Comparison of ENCODE assay signal across 19 cellular contexts in genomic region chr20:24106155-24106800, GRCh38.
A peak's percentile ranks its signal among the peaks of the same experiment; 100 is the strongest.
DNase-seq lines count a peak whose midpoint lies in the region; ATAC-seq, FAIRE-seq and TF ChIP-seq lines count a peak whose summit lies in the region.
"Had no signal": no experiment of that assay in that cellular context is flagged by ENCODE, and none has a peak within 500 bp of the region (broad histone marks: within the 10 kb centered on the region; RNA-seq: fewer than 3 reads in every experiment).

No MANE protein-coding gene starts in this region.

- no peak; the same call in 1 of the 2 replicates for ATAC-seq in PC-3
- peak; percentile 77 for ATAC-seq in left lung
- ATAC-seq: GM23338 had no signal

- CTCF ChIA-PET in PC-3 (lab: Charles Lee), result no interaction called here

- peaks cover 68% of the 10 kb centered on the region for H3K4me1 ChIP-seq in PC-3 (ENCODE audit: insufficient read depth, low read length)
- H3K4me1 ChIP-seq in astrocyte (ENCODE audit: insufficient read depth, low read length), result peaks cover 20% of the 10 kb centered on the region
- H3K4me1 ChIP-seq in left lung, result no peaks in the 10 kb centered on the region

- no peaks in the 10 kb centered on the region for H3K9me3 Mint-ChIP-seq in astrocyte (ENCODE audit: unreplicated experiment)
- H3K9me3 Mint-ChIP-seq: GM23338, H9 had no signal

- H3K27ac Mint-ChIP-seq in astrocyte (ENCODE audit: unreplicated experiment), result no peak overlapping the region
- H3K27ac Mint-ChIP-seq: CD4-positive, CD25-positive, alpha-beta regulatory T cell; GM23338; H9 had no signal

- peaks cover 20% of the 10 kb centered on the region for H3K4me1 Mint-ChIP-seq in astrocyte (ENCODE audit: low read depth, unreplicated experiment)
- H3K4me1 Mint-ChIP-seq: CD4-positive, CD25-positive, alpha-beta regulatory T cell; GM23338 had no signal

- no peaks in the 10 kb centered on the region for H4K20me1 ChIP-seq in PC-3 (ENCODE audit: low read length)
- no peaks in the 10 kb centered on the region for H4K20me1 ChIP-seq in astrocyte (ENCODE audit: insufficient read depth, low read length)
- H4K20me1 ChIP-seq: BLaER1 had no signal

- peak; percentile 63 for DNase-seq in PC-3
- no peak for DNase-seq in astrocyte (ENCODE audit: low read depth)
- DNase-seq in epithelial cell of esophagus (ENCODE audit: low read depth), result peak; percentile 53
- DNase-seq in left lung, result no peak
- no peak for DNase-seq in NCI-H1048 (lab: John Stamatoyannopoulos, UW)
- DNase-seq in hepatic stellate cell (ENCODE audit: low spot score), result no peak
- DNase-seq in DMS153 treated with DMSO at 0.1 percent for 48 hours (lab: John Stamatoyannopoulos, UW; ENCODE audit: unreplicated experiment), result no peak
- no peak for DNase-seq in Kasumi-1 (lab: John Stamatoyannopoulos, UW)
- DNase-seq: AML-193; Calu3; CD4-positive, CD25-positive, alpha-beta regulatory T cell; DMS 273 treated with DMSO at 0.1 percent for 48 hours; DMS79; EL; H9 had no signal

- H3K36me3 Mint-ChIP-seq in astrocyte (ENCODE audit: low read depth, unreplicated experiment), result no peaks in the 10 kb centered on the region
- H3K36me3 Mint-ChIP-seq: CD4-positive, CD25-positive, alpha-beta regulatory T cell had no signal

- H3K4me3 Mint-ChIP-seq in astrocyte (ENCODE audit: unreplicated experiment), result no peak overlapping the region
- H3K4me3 Mint-ChIP-seq: CD4-positive, CD25-positive, alpha-beta regulatory T cell; GM23338; H9 had no signal

- H2AFZ ChIP-seq in PC-3 (ENCODE audit: low read length) (no peak overlapping the region), astrocyte (ENCODE audit: low read depth, low read length) (no peak overlapping the region)
- H2AFZ ChIP-seq: GM23338 had no signal

- intact Hi-C loops in PC-3 (cut with micrococcal nuclease), result no loop called here
- intact Hi-C loops in left lung (cut with DNase I), result no loop called here

- H3F3A ChIP-seq in PC-3 (ENCODE audit: low read length, unreplicated experiment), result no peaks in the 10 kb centered on the region

- H3K36me3 ChIP-seq in PC-3 (ENCODE audit: low read depth, low read length), result no peaks in the 10 kb centered on the region
- H3K36me3 ChIP-seq in astrocyte (ENCODE audit: insufficient read depth, low read length), result no peaks in the 10 kb centered on the region
- no peaks in the 10 kb centered on the region for H3K36me3 ChIP-seq in left lung
- H3K36me3 ChIP-seq: BLaER1 had no signal

- no TSS peak for BruUV-seq in PC-3 (replicated peaks; lab: Mats Ljungman, UMichigan)

- no peaks in the 10 kb centered on the region for H3K9me2 ChIP-seq in PC-3 (replicated peaks; ENCODE audit: low read length)

- POLR2A ChIA-PET in PC-3 (lab: Charles Lee; ENCODE audit: unreplicated experiment), result no interaction called here

- peak overlapping the region; percentile 34 for H3K4me3 ChIP-seq in PC-3 (ENCODE audit: low read length)
- no peak overlapping the region for H3K4me3 ChIP-seq in astrocyte (ENCODE audit: insufficient read depth, low read depth, low read length)
- no peak overlapping the region for H3K4me3 ChIP-seq in epithelial cell of esophagus (ENCODE audit: low read length)
- no peak overlapping the region for H3K4me3 ChIP-seq in left lung
- H3K4me3 ChIP-seq: BLaER1, GM23338 had no signal

- H3K27ac ChIP-seq in PC-3 (ENCODE audit: low read length) (peak overlapping the region; percentile 42), astrocyte (ENCODE audit: low read depth, low read length) (no peak overlapping the region), left lung (no peak overlapping the region)
- H3K27ac ChIP-seq: BLaER1 had no signal

- peaks cover 71% of the 10 kb centered on the region for H3K79me2 ChIP-seq in PC-3 (ENCODE audit: low read length)
- H3K79me2 ChIP-seq in astrocyte (ENCODE audit: insufficient read depth, low read length), result no peaks in the 10 kb centered on the region

- no peaks in the 10 kb centered on the region for H3K9me3 ChIP-seq in PC-3 (ENCODE audit: low read length)
- H3K9me3 ChIP-seq in astrocyte (ENCODE audit: insufficient read depth, low read depth, low read length), result no peaks in the 10 kb centered on the region
- H3K9me3 ChIP-seq in left lung, result no peaks in the 10 kb centered on the region
- H3K9me3 ChIP-seq: BLaER1 had no signal

- no peak overlapping the region for H3K9ac ChIP-seq in PC-3 (ENCODE audit: low read length)
- H3K9ac ChIP-seq in astrocyte (ENCODE audit: low read length), result no peak overlapping the region
- H3K9ac ChIP-seq: BLaER1 had no signal

- TF ChIP-seq CTCF in PC-3 (conservative IDR thresholded peaks at IDR 0.05; ENCODE audit: low read depth, low read length), result no peak
- TF ChIP-seq CTCF in astrocyte (IDR thresholded peaks at IDR 0.05; ENCODE audit: insufficient read depth, low read depth, low read length), result no peak
- no peak for TF ChIP-seq CTCF in epithelial cell of esophagus (IDR thresholded peaks at IDR 0.05; ENCODE audit: insufficient read depth, low read depth, low read length, missing control alignments)
- TF ChIP-seq CTCF in left lung (IDR thresholded peaks at IDR 0.05), result no peak

- H3K4me2 ChIP-seq in PC-3 (ENCODE audit: low read length), result peak overlapping the region; percentile 58
- peak overlapping the region; percentile 13 for H3K4me2 ChIP-seq in astrocyte (ENCODE audit: low read length)
- H3K4me2 ChIP-seq: BLaER1, GM23338 had no signal

- H3K27me3 Mint-ChIP-seq in astrocyte (ENCODE audit: low read depth, unreplicated experiment), result peaks cover 6% of the 10 kb centered on the region

- H3K27me3 ChIP-seq in PC-3 (ENCODE audit: low read length), result no peaks in the 10 kb centered on the region
- no peaks in the 10 kb centered on the region for H3K27me3 ChIP-seq in astrocyte (ENCODE audit: insufficient read depth, low read length)
- no peaks in the 10 kb centered on the region for H3K27me3 ChIP-seq in left lung
- H3K27me3 ChIP-seq: BLaER1 had no signal

- no peak for FAIRE-seq in astrocyte (lab: Jason Lieb, UNC)
- FAIRE-seq: G401.6, GM12892 had no signal

Comparison
In these comparisons a context has a peak if more than half of its experiments do, and no peak if none do; other contexts are left out.
1. DNase-seq: peak in PC-3 (single experiment) and epithelial cell of esophagus (single experiment); none in astrocyte (single experiment), left lung (0 of 2), NCI-H1048 (single experiment), hepatic stellate cell (single experiment), DMS153 treated with DMSO at 0.1 percent for 48 hours (single experiment) and Kasumi-1 (0 of 2).